20 cellular contexts compared by ENCODE assay signal in genomic region chr18:58977223-58977622, GRCh38.
A peak's percentile ranks its signal among the peaks of the same experiment; 100 is the strongest.
DNase-seq lines count a peak whose midpoint lies in the region; ATAC-seq and TF ChIP-seq lines count a peak whose summit lies in the region.
"Had no signal": no experiment of that assay in that cellular context is flagged by ENCODE, and none has a peak within 500 bp of the region (broad histone marks: within the 10 kb centered on the region; RNA-seq: fewer than 3 reads in every experiment).

No MANE protein-coding gene starts in this region.

- TF ChIP-seq CTCF in RWPE2 (IDR thresholded peaks at IDR 0.05; ENCODE audit: poor library complexity, severe bottlenecking) (no peak), endodermal cell (conservative IDR thresholded peaks at IDR 0.05) (no peak), neural progenitor cell (IDR thresholded peaks at IDR 0.05) (no peak), omental fat pad (IDR thresholded peaks at IDR 0.05) (no peak)

- H3K4me3 Mint-ChIP-seq in endodermal cell (no peak overlapping the region), neural progenitor cell (no peak overlapping the region)
- H3K4me3 Mint-ChIP-seq: activated CD4-positive, alpha-beta T cell treated with anti-CD3 and anti-CD28 coated beads, Interleukin-2, amount 10 ng/mL, durations not matched to agents 24 days and 14 days; CD8-positive, alpha-beta memory T cell; stimulated activated memory B cell treated with anti-CD40 and anti-IgM and Interleukin-4, amounts not matched to agents 10 μg/mL and 1 μg/mL and 100 μg/mL, for 72 hours had no signal

- H3K27me3 Mint-ChIP-seq in endodermal cell (ENCODE audit: insufficient read depth), result no peaks in the 10 kb centered on the region
- no peaks in the 10 kb centered on the region for H3K27me3 Mint-ChIP-seq in neural progenitor cell (ENCODE audit: insufficient read depth, low read depth)
- H3K27me3 Mint-ChIP-seq: stimulated activated memory B cell treated with anti-CD40 and anti-IgM and Interleukin-4, amounts not matched to agents 10 μg/mL and 1 μg/mL and 100 μg/mL, for 72 hours had no signal

- no peak overlapping the region for H3K4me2 ChIP-seq in neural progenitor cell

- H3K9me3 ChIP-seq in RWPE2 (ENCODE audit: severe bottlenecking) (no peaks in the 10 kb centered on the region), endodermal cell (ENCODE audit: control insufficient read depth, low read length) (no peaks in the 10 kb centered on the region), neural progenitor cell (ENCODE audit: low read depth) (no peaks in the 10 kb centered on the region)
- H3K9me3 ChIP-seq: testis had no signal

- peaks cover 68% of the 10 kb centered on the region for H3K36me3 Mint-ChIP-seq in endodermal cell (ENCODE audit: low read depth)
- H3K36me3 Mint-ChIP-seq in neural progenitor cell, result peaks cover 40% of the 10 kb centered on the region

- H3K36me3 ChIP-seq in RWPE2 (ENCODE audit: low read depth) (peaks cover 9% of the 10 kb centered on the region), endodermal cell (ENCODE audit: control insufficient read depth, insufficient read depth, low read length) (peaks cover 98% of the 10 kb centered on the region), neural progenitor cell (no peaks in the 10 kb centered on the region)

- peak; percentile 59; the same call in 2 of the 3 replicates for ATAC-seq in RWPE2 (ENCODE audit: low read depth)
- ATAC-seq in omental fat pad (ENCODE audit: low FRiP score), result no peak
- ATAC-seq: stimulated activated memory B cell treated with anti-CD40 and anti-IgM and Interleukin-4, amounts not matched to agents 10 μg/mL and 1 μg/mL and 100 μg/mL, for 72 hours had no signal

- H3K27ac ChIP-seq in RWPE2 (ENCODE audit: poor library complexity, severe bottlenecking) (peak overlapping the region; percentile 9), endodermal cell (ENCODE audit: low read depth, low read length) (no peak overlapping the region), neural progenitor cell (no peak overlapping the region)
- H3K27ac ChIP-seq: testis had no signal

- 95 to 96% methylated on average over 3 to 10 of the region's 10 CpGs for WGBS in endodermal cell (ENCODE audit: insufficient coverage in 1 of 2, insufficient read length in 1 of 2), 2 experiments

- H4K20me1 ChIP-seq in neural progenitor cell (ENCODE audit: low read depth), result peaks cover 4% of the 10 kb centered on the region

- DNase-seq in RWPE2 (ENCODE audit: low spot score) (no peak), endodermal cell (peak; percentile 37), neural progenitor cell (ENCODE audit: low spot score) (no peak), omental fat pad (ENCODE audit: low spot score) (no peak), amniotic stem cell (lab: John Stamatoyannopoulos, UW) (no peak)
- no peak for DNase-seq in activated CD4-positive, CD25-positive, alpha-beta regulatory T cell (lab: John Stamatoyannopoulos, UW)
- no peak for DNase-seq in activated CD4-positive, alpha-beta T cell treated with anti-CD3 and anti-CD28 coated beads, Interleukin-2, amount 50 U/mL, for 48 hours
- DNase-seq: activated CD4-positive, alpha-beta T cell treated with anti-CD3 and anti-CD28 coated beads, Interleukin-2, amount 10 ng/mL, durations not matched to agents 24 days and 14 days; activated effector memory CD4-positive, alpha-beta T cell treated with Interleukin-2 at 50 U/mL for 16 hours; caudate nucleus; CD8-positive, alpha-beta memory T cell; DMS53; erythroblast; kidney; NCI-H1417 treated with DMSO at 0.1 percent for 48 hours; NCI-H774; OCI-M1; stimulated activated CD4-positive, alpha-beta T cell treated with anti-CD3 and anti-CD28 coated beads, Interleukin-1b, Interleukin-23, amount 100 ng/mL, for 48 hours; testis had no signal

- H3K9ac ChIP-seq in endodermal cell (ENCODE audit: extremely low read depth, low read length, poor library complexity, severe bottlenecking) (no peak overlapping the region), neural progenitor cell (no peak overlapping the region)

- peaks cover 6% of the 10 kb centered on the region for H3K4me1 Mint-ChIP-seq in endodermal cell
- H3K4me1 Mint-ChIP-seq in neural progenitor cell, result peaks cover 15% of the 10 kb centered on the region
- H3K4me1 Mint-ChIP-seq: activated CD4-positive, alpha-beta T cell treated with anti-CD3 and anti-CD28 coated beads, Interleukin-2, amount 10 ng/mL, durations not matched to agents 24 days and 14 days; CD8-positive, alpha-beta memory T cell had no signal

- H3K4me3 ChIP-seq in RWPE2 (ENCODE audit: severe bottlenecking) (no peak overlapping the region), endodermal cell (ENCODE audit: low read length) (no peak overlapping the region), neural progenitor cell (no peak overlapping the region)
- H3K4me3 ChIP-seq: testis had no signal

- H3K27me3 ChIP-seq in RWPE2 (ENCODE audit: insufficient read depth, poor library complexity, severe bottlenecking) (no peaks in the 10 kb centered on the region), endodermal cell (ENCODE audit: control insufficient read depth, insufficient read depth, low read length, poor library complexity, severe bottlenecking) (no peaks in the 10 kb centered on the region), neural progenitor cell (no peaks in the 10 kb centered on the region)
- H3K27me3 ChIP-seq: testis had no signal

- H3K79me2 ChIP-seq in neural progenitor cell (ENCODE audit: low read depth), result peaks cover 23% of the 10 kb centered on the region

- H3K27ac Mint-ChIP-seq in endodermal cell (peak overlapping the region; percentile 55), neural progenitor cell (peak overlapping the region; percentile 72)
- H3K27ac Mint-ChIP-seq: activated CD4-positive, alpha-beta T cell treated with anti-CD3 and anti-CD28 coated beads, Interleukin-2, amount 10 ng/mL, durations not matched to agents 24 days and 14 days; CD8-positive, alpha-beta memory T cell had no signal

- H3K4me1 ChIP-seq in RWPE2 (ENCODE audit: insufficient read depth, poor library complexity, severe bottlenecking) (peaks cover 7% of the 10 kb centered on the region), endodermal cell (ENCODE audit: control insufficient read depth, insufficient read depth, low read length) (no peaks in the 10 kb centered on the region), neural progenitor cell (no peaks in the 10 kb centered on the region)
- H3K4me1 ChIP-seq: testis had no signal

- H3K9me3 Mint-ChIP-seq in endodermal cell (no peaks in the 10 kb centered on the region), neural progenitor cell (no peaks in the 10 kb centered on the region)
- H3K9me3 Mint-ChIP-seq: activated CD4-positive, alpha-beta T cell treated with anti-CD3 and anti-CD28 coated beads, Interleukin-2, amount 10 ng/mL, durations not matched to agents 24 days and 14 days; CD8-positive, alpha-beta memory T cell; stimulated activated memory B cell treated with anti-CD40 and anti-IgM and Interleukin-4, amounts not matched to agents 10 μg/mL and 1 μg/mL and 100 μg/mL, for 72 hours had no signal

- H2AFZ ChIP-seq in neural progenitor cell (replicated peaks), result no peak overlapping the region

- H3F3A ChIP-seq in neural progenitor cell (ENCODE audit: low read depth), result no peaks in the 10 kb centered on the region
